ENCODE assay signal across 17 cellular contexts in genomic region chr13:57824121-57824520, GRCh38.
A peak's percentile ranks its signal among the peaks of the same experiment; 100 is the strongest.
DNase-seq lines count a peak whose midpoint lies in the region; ATAC-seq and TF ChIP-seq lines count a peak whose summit lies in the region.
"Had no signal": no experiment of that assay in that cellular context is flagged by ENCODE, and none has a peak within 500 bp of the region (broad histone marks: within the 10 kb centered on the region; RNA-seq: fewer than 3 reads in every experiment).

No MANE protein-coding gene starts in this region.

- no peaks in the 10 kb centered on the region for H3K36me3 Mint-ChIP-seq in neural progenitor cell
- H3K36me3 Mint-ChIP-seq in stimulated activated effector memory CD8-positive, alpha-beta T cell treated with anti-CD3 and anti-CD28 coated beads, Interleukin-12 subunit alpha, Interleukin-12 subunit beta, amount 100 ng/mL, for 72 hours, result no peaks in the 10 kb centered on the region
- H3K36me3 Mint-ChIP-seq in CD8-positive, alpha-beta T cell, result no peaks in the 10 kb centered on the region
- no peaks in the 10 kb centered on the region for H3K36me3 Mint-ChIP-seq in Caco-2 (ENCODE audit: insufficient read depth, unreplicated experiment)
- H3K36me3 Mint-ChIP-seq: CD14-positive monocyte; CD4-positive, alpha-beta memory T cell; IgD-negative memory B cell had no signal

- H3K27ac ChIP-seq in left ventricle myocardium inferior (replicated peaks) (no peak overlapping the region), neural progenitor cell (no peak overlapping the region)
- H3K27ac ChIP-seq in CD8-positive, alpha-beta T cell (ENCODE audit: low read depth, low read length), result no peak overlapping the region
- H3K27ac ChIP-seq: BLaER1 had no signal

- intact Hi-C loops in Right ventricle myocardium inferior (cut with DNase I) (no loop called here), left ventricle myocardium inferior (cut with micrococcal nuclease) (no loop called here), cardiac septum (cut with DNase I) (no loop called here), Caco-2 (cut with micrococcal nuclease; ENCODE audit: unreplicated experiment) (no loop called here)
- intact Hi-C loops in CD8-positive, alpha-beta T cell (cut with DNase I, micrococcal nuclease), result no loop called here

- H3K4me1 Mint-ChIP-seq in neural progenitor cell, result peaks cover 16% of the 10 kb centered on the region
- H3K4me1 Mint-ChIP-seq in stimulated activated effector memory CD8-positive, alpha-beta T cell treated with anti-CD3 and anti-CD28 coated beads, Interleukin-12 subunit alpha, Interleukin-12 subunit beta, amount 100 ng/mL, for 72 hours, result no peaks in the 10 kb centered on the region
- no peaks in the 10 kb centered on the region for H3K4me1 Mint-ChIP-seq in CD8-positive, alpha-beta T cell (ENCODE audit: low read depth)
- H3K4me1 Mint-ChIP-seq in Caco-2 (ENCODE audit: low read depth, unreplicated experiment), result no peaks in the 10 kb centered on the region
- H3K4me1 Mint-ChIP-seq: CD14-positive monocyte; CD4-positive, alpha-beta memory T cell; IgD-negative memory B cell had no signal

- no peak overlapping the region for H3K9ac ChIP-seq in neural progenitor cell
- H3K9ac ChIP-seq: BLaER1 had no signal

- POLR2A ChIA-PET in CD8-positive, alpha-beta T cell (lab: Charles Lee), result no interaction called here
- POLR2A ChIA-PET in Caco-2 (lab: Charles Lee), result no interaction called here

- no peaks in the 10 kb centered on the region for H3K27me3 Mint-ChIP-seq in neural progenitor cell (ENCODE audit: insufficient read depth, low read depth)
- no peaks in the 10 kb centered on the region for H3K27me3 Mint-ChIP-seq in CD8-positive, alpha-beta T cell (ENCODE audit: low read depth)
- peaks cover 4% of the 10 kb centered on the region for H3K27me3 Mint-ChIP-seq in Caco-2 (ENCODE audit: insufficient read depth, unreplicated experiment)
- H3K27me3 Mint-ChIP-seq: CD4-positive, alpha-beta memory T cell; IgD-negative memory B cell had no signal

- H3K79me2 ChIP-seq in neural progenitor cell (ENCODE audit: low read depth), result no peaks in the 10 kb centered on the region

- H3K4me1 ChIP-seq in left ventricle myocardium inferior (no peaks in the 10 kb centered on the region), neural progenitor cell (peaks cover 4% of the 10 kb centered on the region), Caco-2 (no peaks in the 10 kb centered on the region)
- no peaks in the 10 kb centered on the region for H3K4me1 ChIP-seq in CD8-positive, alpha-beta T cell (ENCODE audit: insufficient read depth, low read length)

- ATAC-seq in Right ventricle myocardium inferior, result peak; percentile 76
- peak; percentile 8 for ATAC-seq in stimulated activated effector memory CD8-positive, alpha-beta T cell treated with anti-CD3 and anti-CD28 coated beads, Interleukin-12 subunit alpha, Interleukin-12 subunit beta, amount 100 ng/mL, for 72 hours
- ATAC-seq in CD8-positive, alpha-beta T cell, result no peak
- no peak for ATAC-seq in HG02852 (IDR thresholded peaks at IDR 0.05; ENCODE audit: unreplicated experiment)
- ATAC-seq: HepG2 had no signal

- H3K9me3 ChIP-seq in left ventricle myocardium inferior (replicated peaks), result no peaks in the 10 kb centered on the region
- H3K9me3 ChIP-seq in neural progenitor cell (ENCODE audit: low read depth), result no peaks in the 10 kb centered on the region
- H3K9me3 ChIP-seq in CD8-positive, alpha-beta T cell (ENCODE audit: low read length), result no peaks in the 10 kb centered on the region
- H3K9me3 ChIP-seq in Caco-2, result no peaks in the 10 kb centered on the region

- peak; percentile 31 for DNase-seq in Right ventricle myocardium inferior (ENCODE audit: missing footprints)
- no peak for DNase-seq in left ventricle myocardium inferior
- DNase-seq in cardiac septum (ENCODE audit: low spot score), result peak; percentile 68
- no peak for DNase-seq in neural progenitor cell (ENCODE audit: low spot score)
- DNase-seq in stimulated activated effector memory CD8-positive, alpha-beta T cell treated with anti-CD3 and anti-CD28 coated beads, Interleukin-12 subunit alpha, Interleukin-12 subunit beta, amount 100 ng/mL, for 72 hours (ENCODE audit: low spot score in 2 of 2), result no peak
- no peak for DNase-seq in CD8-positive, alpha-beta T cell
- no peak for DNase-seq in Caco-2
- DNase-seq: 8988T; CD4-positive, alpha-beta memory T cell; COR-L47; GOT3; H9 had no signal

- H3K4me2 ChIP-seq in neural progenitor cell, result no peak overlapping the region
- H3K4me2 ChIP-seq: BLaER1 had no signal

- H3K4me3 Mint-ChIP-seq in neural progenitor cell (no peak overlapping the region), Caco-2 (ENCODE audit: unreplicated experiment) (no peak overlapping the region)
- no peak overlapping the region for H3K4me3 Mint-ChIP-seq in stimulated activated effector memory CD8-positive, alpha-beta T cell treated with anti-CD3 and anti-CD28 coated beads, Interleukin-12 subunit alpha, Interleukin-12 subunit beta, amount 100 ng/mL, for 72 hours
- H3K4me3 Mint-ChIP-seq in CD8-positive, alpha-beta T cell, result no peak overlapping the region
- H3K4me3 Mint-ChIP-seq: CD14-positive monocyte, H9, IgD-negative memory B cell had no signal

- no peak overlapping the region for H3K4me3 ChIP-seq in left ventricle myocardium inferior
- no peak overlapping the region for H3K4me3 ChIP-seq in neural progenitor cell
- no peak overlapping the region for H3K4me3 ChIP-seq in CD8-positive, alpha-beta T cell (ENCODE audit: low read depth, low read length)
- no peak overlapping the region for H3K4me3 ChIP-seq in Caco-2 (ENCODE audit: low read depth, low read length)
- H3K4me3 ChIP-seq: BLaER1 had no signal

- H3F3A ChIP-seq in neural progenitor cell (ENCODE audit: low read depth), result no peaks in the 10 kb centered on the region

- TF ChIP-seq CTCF in left ventricle myocardium inferior (IDR thresholded peaks at IDR 0.05; ENCODE audit: borderline replicate concordance) (no peak), neural progenitor cell (IDR thresholded peaks at IDR 0.05) (no peak), Caco-2 (IDR thresholded peaks at IDR 0.05; ENCODE audit: insufficient read depth in 1 of 2, low read depth in 1 of 2, low read length in 1 of 2, severe bottlenecking in 1 of 2, unreplicated experiment in 1 of 2) (no peak)
- no peak for TF ChIP-seq CTCF in CD8-positive, alpha-beta T cell (IDR thresholded peaks at IDR 0.05)

- H3K36me3 ChIP-seq in left ventricle myocardium inferior (no peaks in the 10 kb centered on the region), neural progenitor cell (no peaks in the 10 kb centered on the region), Caco-2 (ENCODE audit: control insufficient read depth, insufficient read depth, low read length) (no peaks in the 10 kb centered on the region)
- no peaks in the 10 kb centered on the region for H3K36me3 ChIP-seq in CD8-positive, alpha-beta T cell (ENCODE audit: insufficient read depth, low read length)
- H3K36me3 ChIP-seq: BLaER1 had no signal

- no TSS peak for BruUV-seq in Caco-2 (replicated peaks; lab: Mats Ljungman, UMichigan)

- CTCF ChIA-PET in CD8-positive, alpha-beta T cell (lab: Charles Lee), result no interaction called here
- CTCF ChIA-PET in Caco-2 (lab: Charles Lee), result no interaction called here

- H3K27ac Mint-ChIP-seq in neural progenitor cell, result peak overlapping the region; percentile 53
- no peak overlapping the region for H3K27ac Mint-ChIP-seq in stimulated activated effector memory CD8-positive, alpha-beta T cell treated with anti-CD3 and anti-CD28 coated beads, Interleukin-12 subunit alpha, Interleukin-12 subunit beta, amount 100 ng/mL, for 72 hours
- H3K27ac Mint-ChIP-seq in CD8-positive, alpha-beta T cell, result no peak overlapping the region
- H3K27ac Mint-ChIP-seq in Caco-2 (ENCODE audit: unreplicated experiment), result no peak overlapping the region
- H3K27ac Mint-ChIP-seq: CD14-positive monocyte; CD4-positive, alpha-beta memory T cell; IgD-negative memory B cell had no signal

- peak overlapping the region; percentile 71 for H2AFZ ChIP-seq in neural progenitor cell (replicated peaks)

- no peaks in the 10 kb centered on the region for H4K20me1 ChIP-seq in neural progenitor cell (ENCODE audit: low read depth)
- H4K20me1 ChIP-seq: BLaER1 had no signal

- no peaks in the 10 kb centered on the region for H3K27me3 ChIP-seq in left ventricle myocardium inferior (ENCODE audit: low read depth)
- no peaks in the 10 kb centered on the region for H3K27me3 ChIP-seq in neural progenitor cell
- H3K27me3 ChIP-seq in CD8-positive, alpha-beta T cell (ENCODE audit: insufficient read depth, low read length), result no peaks in the 10 kb centered on the region
- H3K27me3 ChIP-seq in Caco-2 (replicated peaks; ENCODE audit: control insufficient read depth, insufficient read depth, low read length), result no peaks in the 10 kb centered on the region
- H3K27me3 ChIP-seq: BLaER1 had no signal

- H3K9me3 Mint-ChIP-seq in neural progenitor cell (no peaks in the 10 kb centered on the region), Caco-2 (ENCODE audit: unreplicated experiment) (no peaks in the 10 kb centered on the region)
- peaks cover 24% of the 10 kb centered on the region for H3K9me3 Mint-ChIP-seq in stimulated activated effector memory CD8-positive, alpha-beta T cell treated with anti-CD3 and anti-CD28 coated beads, Interleukin-12 subunit alpha, Interleukin-12 subunit beta, amount 100 ng/mL, for 72 hours
- H3K9me3 Mint-ChIP-seq in CD8-positive, alpha-beta T cell, result peaks cover 20% of the 10 kb centered on the region

Comparison
In these comparisons a context has a peak if more than half of its experiments do, and no peak if none do; other contexts are left out.
1. DNase-seq: peak in Right ventricle myocardium inferior (single experiment) and cardiac septum (single experiment); none in left ventricle myocardium inferior (single experiment), neural progenitor cell (single experiment), stimulated activated effector memory CD8-positive, alpha-beta T cell treated with anti-CD3 and anti-CD28 coated beads, Interleukin-12 subunit alpha, Interleukin-12 subunit beta, amount 100 ng/mL, for 72 hours (0 of 2), CD8-positive, alpha-beta T cell (0 of 7) and Caco-2 (0 of 2).
2. ATAC-seq: peak in Right ventricle myocardium inferior (single experiment) and stimulated activated effector memory CD8-positive, alpha-beta T cell treated with anti-CD3 and anti-CD28 coated beads, Interleukin-12 subunit alpha, Interleukin-12 subunit beta, amount 100 ng/mL, for 72 hours (single experiment); none in CD8-positive, alpha-beta T cell (single experiment) and HG02852 (single experiment).